ENCODE assay signal across 8 cellular contexts in genomic region chr10:68212721-68213352, GRCh38. TPM values are rescaled to one million over a fixed set of nuclear protein-coding genes. Genes with fewer than 3 reads are reported as not detected.
DNase-seq lines count a peak whose midpoint lies in the region; ATAC-seq and TF ChIP-seq lines count a peak whose summit lies in the region.

No MANE protein-coding gene starts in this region.

- peak overlapping the region; percentile 31; the same call in 1 of the 2 replicates for H2AFZ ChIP-seq in OCI-LY1 (ENCODE audit: low read length)

- 43 to 53% methylated on average over 7 to 8 of the region's 8 CpGs for WGBS in esophagus squamous epithelium, 2 donors

- H3K9me3 ChIP-seq in OCI-LY1 (ENCODE audit: low read length) = no peaks in the 10 kb centered on the region
- H3K9me3 ChIP-seq in esophagus squamous epithelium = no peaks in the 10 kb centered on the region

- H3K36me3 ChIP-seq in OCI-LY1 (ENCODE audit: insufficient read depth, low read length) (no peaks in the 10 kb centered on the region), esophagus squamous epithelium (no peaks in the 10 kb centered on the region)

- no peak for TF ChIP-seq POLR2A in esophagus squamous epithelium (IDR thresholded peaks at IDR 0.05)

- DNase-seq in AG08395 (ENCODE audit: low spot score) = peak; percentile 47
- peak; percentile 40 for DNase-seq in GM12865 (ENCODE audit: low read depth)
- no peak for DNase-seq in esophagus squamous epithelium (lab: John Stamatoyannopoulos, UW)
- DNase-seq in putamen (ENCODE audit: low spot score) = peak; percentile 20
- no peak for DNase-seq in stimulated activated CD8-positive, alpha-beta memory T cell treated with anti-CD3 and anti-CD28 coated beads, Interleukin-4, amount 100 ng/mL, for 48 hours

- H3K4me2 ChIP-seq in OCI-LY1 (ENCODE audit: low read length) = peak overlapping the region; percentile 15; the same call in 1 of the 2 replicates

- H3K4me3 ChIP-seq in GM12865 (ENCODE audit: low read depth, low read length) (no peak overlapping the region), OCI-LY1 (ENCODE audit: low read depth, low read length, poor library complexity, severe bottlenecking) (no peak overlapping the region), esophagus squamous epithelium (no peak overlapping the region)

- H3K9me2 ChIP-seq in OCI-LY1 (ENCODE audit: low read depth, low read length) = no peaks in the 10 kb centered on the region

- no peaks in the 10 kb centered on the region for H4K20me1 ChIP-seq in OCI-LY1 (ENCODE audit: insufficient read depth, low read length)

- intact Hi-C loops in esophagus squamous epithelium (cut with DNase I) = loop anchor here (5.0 kb wide), 1 partner anchor 89 kb away; no protein-coding TSS in a partner anchor

- H3K27me3 ChIP-seq in OCI-LY1 (ENCODE audit: insufficient read depth, low read length) = no peaks in the 10 kb centered on the region
- no peaks in the 10 kb centered on the region for H3K27me3 ChIP-seq in esophagus squamous epithelium

- no peak for ATAC-seq in GM19463 (IDR thresholded peaks at IDR 0.05; ENCODE audit: unreplicated experiment)
- ATAC-seq in GM19455 (IDR thresholded peaks at IDR 0.05; ENCODE audit: unreplicated experiment) = no peak

- H3K27ac ChIP-seq in OCI-LY1 (ENCODE audit: low read depth, low read length, poor library complexity, severe bottlenecking) (peak overlapping the region; percentile 55), esophagus squamous epithelium (no peak overlapping the region)

- H3K4me1 ChIP-seq in OCI-LY1 (ENCODE audit: insufficient read depth, low read length, severe bottlenecking) (peaks cover 40% of the 10 kb centered on the region), esophagus squamous epithelium (no peaks in the 10 kb centered on the region)

- peak; percentile 41 for TF ChIP-seq CTCF in GM12865 (IDR thresholded peaks at IDR 0.05; ENCODE audit: insufficient read depth, low read depth, low read length, missing control alignments)
- TF ChIP-seq CTCF in OCI-LY1 (IDR thresholded peaks at IDR 0.05; ENCODE audit: low read length) = peak; percentile 69
- peak; percentile 28 to 67 (median 50) for TF ChIP-seq CTCF in esophagus squamous epithelium (IDR thresholded peaks at IDR 0.05)

- H3F3A ChIP-seq in OCI-LY1 (ENCODE audit: insufficient read depth, low read length) = no peaks in the 10 kb centered on the region

- H3K9ac ChIP-seq in OCI-LY1 (ENCODE audit: low read length) = peak overlapping the region; percentile 32; the same call in 1 of the 2 replicates

- no peaks in the 10 kb centered on the region for H3K79me2 ChIP-seq in OCI-LY1 (ENCODE audit: insufficient read depth, low read length)

RNA-seq across cellular contexts. Expression of gene ATOH7, which starts 19.1 kb away (rescaled TPM):
- not detected for total RNA-seq in esophagus squamous epithelium

Comparison
In these comparisons a context has a peak if more than half of its experiments do, and no peak if none do; other contexts are left out.
1. DNase-seq: peak in AG08395 (single experiment), GM12865 (single experiment) and putamen (single experiment); none in esophagus squamous epithelium (single experiment) and stimulated activated CD8-positive, alpha-beta memory T cell treated with anti-CD3 and anti-CD28 coated beads, Interleukin-4, amount 100 ng/mL, for 48 hours (single experiment).
2. Peak in every context shown above with its lines, with median percentiles within 50 percentile points of each other: CTCF ChIP-seq.